In genomic region chr1:68322837-68323687, GRCh38 we compare ENCODE assay signal across 14 cellular contexts.
DNase-seq lines count a peak whose midpoint lies in the region; ATAC-seq, FAIRE-seq and TF ChIP-seq lines count a peak whose summit lies in the region.
"Had no signal": no experiment of that assay in that cellular context is flagged by ENCODE, and none has a peak within 500 bp of the region (broad histone marks: within the 10 kb centered on the region; RNA-seq: fewer than 3 reads in every experiment).

No MANE protein-coding gene starts in this region.

- H4K20me1 ChIP-seq in H1 (replicated peaks in 1 of 2; ENCODE audit: control insufficient read depth in 1 of 2, insufficient read depth in 2 of 2, low read length in 2 of 2): peaks cover 0 to 2% of the 10 kb centered on the region in 2 experiments

- no peak overlapping the region for H2AK5ac ChIP-seq in H1 (ENCODE audit: low read depth, low read length)
- no peak overlapping the region for H2AK5ac ChIP-seq in trophoblast cell (ENCODE audit: low read length)

- POLR2A ChIA-PET in H1 (lab: Charles Lee; ENCODE audit: partially characterized antibody): no interaction called here

- H3K4me2 ChIP-seq in H1 (ENCODE audit: insufficient read depth in 1 of 2, low read depth in 2 of 2, low read length in 2 of 2) (no peak overlapping the region), trophoblast cell (ENCODE audit: low read length) (no peak overlapping the region)

- H3K18ac ChIP-seq in H1 (ENCODE audit: extremely low read depth, low read length) (no peak overlapping the region), trophoblast cell (ENCODE audit: low read length) (peak overlapping the region; percentile 41)

- H2BK120ac ChIP-seq in H1 (replicated peaks; ENCODE audit: low read depth, low read length) (no peak overlapping the region), trophoblast cell (ENCODE audit: insufficient read depth, low read length, poor library complexity) (peak overlapping the region; percentile 60)

- H3K36me3 ChIP-seq in ACC112 (ENCODE audit: insufficient read depth, low read length): no peaks in the 10 kb centered on the region
- H3K36me3 ChIP-seq in H1 (ENCODE audit: control insufficient read depth in 2 of 4, insufficient read depth in 4 of 4, low read length in 3 of 4): no peaks in the 10 kb centered on the region
- no peaks in the 10 kb centered on the region for H3K36me3 ChIP-seq in trophoblast cell (ENCODE audit: control insufficient read depth in 1 of 2, insufficient read depth in 2 of 2, low read length in 2 of 2)
- no peaks in the 10 kb centered on the region for H3K36me3 ChIP-seq in right atrium auricular region

- no peak overlapping the region for H3K27ac Mint-ChIP-seq in T-helper 17 cell
- H3K27ac Mint-ChIP-seq: activated CD4-positive, alpha-beta T cell treated with anti-CD3 and anti-CD28 coated beads for 36 hours; activated naive CD4-positive, alpha-beta T cell treated with anti-CD3 and anti-CD28 coated beads for 36 hours; B cell had no signal

- H4K91ac ChIP-seq in H1 (replicated peaks; ENCODE audit: insufficient read length, low read length) (no peak overlapping the region), trophoblast cell (ENCODE audit: low read depth, low read length) (peak overlapping the region; percentile 55)

- H2AFZ ChIP-seq in ACC112 (ENCODE audit: low read length, unreplicated experiment) (peak overlapping the region; percentile 43), H1 (ENCODE audit: low read length) (0 out of 2 replicates have a peak overlapping the region, but pooled peaks have one; percentile 69), trophoblast cell (ENCODE audit: insufficient read depth, low read length, poor library complexity) (no peak overlapping the region)

- no peak overlapping the region for H3K56ac ChIP-seq in H1 (replicated peaks; ENCODE audit: insufficient read length, low read depth, low read length)

- no peak overlapping the region for H2BK20ac ChIP-seq in H1 (ENCODE audit: low read length)

- H3K4me3 ChIP-seq in ACC112 (ENCODE audit: low read depth, low read length): no peak overlapping the region
- H3K4me3 ChIP-seq in H1 (ENCODE audit: extremely low read depth in 1 of 4, insufficient read depth in 2 of 4, low read depth in 3 of 4, low read length in 4 of 4): no peak overlapping the region
- H3K4me3 ChIP-seq in trophoblast cell (ENCODE audit: low read depth, low read length): no peak overlapping the region
- no peak overlapping the region for H3K4me3 ChIP-seq in right atrium auricular region

- H3K14ac ChIP-seq in H1 (ENCODE audit: insufficient read length) (no peak overlapping the region), trophoblast cell (ENCODE audit: low read length) (peak overlapping the region; percentile 82)

- H4K8ac ChIP-seq in H1 (ENCODE audit: extremely low read depth, insufficient read depth, low read length) (no peak overlapping the region), trophoblast cell (ENCODE audit: low read depth, low read length) (peak overlapping the region; percentile 6)

- TF ChIP-seq EP300 in H1 (IDR thresholded peaks at IDR 0.05; ENCODE audit: borderline replicate concordance in 1 of 2, low read depth in 2 of 2, low read length in 2 of 2): no peak

- H3K79me2 ChIP-seq in ACC112 (ENCODE audit: control insufficient read depth, insufficient read depth, low read length, unreplicated experiment): no peaks in the 10 kb centered on the region
- H3K79me2 ChIP-seq in H1 (ENCODE audit: control insufficient read depth in 1 of 2, insufficient read depth in 2 of 2, low read length in 2 of 2): no peaks in the 10 kb centered on the region
- H3K79me2 ChIP-seq in trophoblast cell (ENCODE audit: control insufficient read depth, insufficient read depth, low read length, poor library complexity): no peaks in the 10 kb centered on the region

- H3K4me1 Mint-ChIP-seq in T-helper 17 cell: peaks cover 2% of the 10 kb centered on the region
- H3K4me1 Mint-ChIP-seq: activated CD4-positive, alpha-beta T cell treated with anti-CD3 and anti-CD28 coated beads for 36 hours; B cell had no signal

- H3K4me1 ChIP-seq in ACC112 (ENCODE audit: control insufficient read depth, insufficient read depth, low read length, unreplicated experiment): peaks cover 18% of the 10 kb centered on the region
- peaks cover 0 to 5% (median 0%) of the 10 kb centered on the region in 4 experiments; a peak in 1 of 7 replicates for H3K4me1 ChIP-seq in H1 (replicated peaks in 1 of 4; ENCODE audit: control insufficient read depth in 3 of 4, insufficient read depth in 4 of 4, low read length in 3 of 4)
- H3K4me1 ChIP-seq in trophoblast cell (ENCODE audit: control insufficient read depth in 1 of 2, insufficient read depth in 2 of 2, low read length in 2 of 2): peaks cover 8 to 19% of the 10 kb centered on the region in 2 experiments
- H3K4me1 ChIP-seq in right atrium auricular region: no peaks in the 10 kb centered on the region

- no peak for FAIRE-seq in H1 (lab: Jason Lieb, UNC)
- FAIRE-seq: islet of Langerhans had no signal

- H3K9me3 ChIP-seq in H1 (ENCODE audit: insufficient read depth in 2 of 2, low read depth in 1 of 2, low read length in 1 of 2) (no peaks in the 10 kb centered on the region), trophoblast cell (ENCODE audit: insufficient read depth, low read depth, low read length) (no peaks in the 10 kb centered on the region), T-helper 17 cell (ENCODE audit: control insufficient read depth, low read length, poor library complexity, severe bottlenecking) (no peaks in the 10 kb centered on the region), right atrium auricular region (no peaks in the 10 kb centered on the region)

- H2BK5ac ChIP-seq in H1 (ENCODE audit: low read depth, low read length) (no peak overlapping the region), trophoblast cell (ENCODE audit: low read depth, low read length, poor library complexity) (peak overlapping the region; percentile 68)

- no peak for TF ChIP-seq RAD21 in H1 (IDR thresholded peaks at IDR 0.05 in 1 of 2, conservative IDR thresholded peaks at IDR 0.05 in 1 of 2; ENCODE audit: low read depth in 2 of 2, low read length in 2 of 2)

- H3K23ac ChIP-seq in H1 (ENCODE audit: insufficient read length): no peak overlapping the region
- no peak overlapping the region for H3K23ac ChIP-seq in trophoblast cell (ENCODE audit: low read length)

- H2BK15ac ChIP-seq in H1 (ENCODE audit: low read length): no peak overlapping the region

- ATAC-seq in T-helper 17 cell: no peak
- no peak for ATAC-seq in HG03108 (IDR thresholded peaks at IDR 0.05; ENCODE audit: unreplicated experiment)
- ATAC-seq: activated CD4-positive, alpha-beta T cell treated with anti-CD3 and anti-CD28 coated beads for 36 hours had no signal

- H3K4ac ChIP-seq in H1 (replicated peaks; ENCODE audit: insufficient read length, low read depth, low read length) (no peak overlapping the region), trophoblast cell (ENCODE audit: low read depth, low read length) (no peak overlapping the region)

- TF ChIP-seq POLR2A in H1 (IDR thresholded peaks at IDR 0.05; ENCODE audit: control extremely low read depth in 1 of 2, low read depth in 2 of 2, low read length in 2 of 2): no peak

- H3K79me1 ChIP-seq in H1 (ENCODE audit: low read depth, low read length) (no peaks in the 10 kb centered on the region), trophoblast cell (ENCODE audit: low read length) (peaks cover 10% of the 10 kb centered on the region)

- H4K5ac ChIP-seq in H1 (ENCODE audit: insufficient read length, low read depth, low read length): no peak overlapping the region

- no peak overlapping the region for H2BK12ac ChIP-seq in H1 (ENCODE audit: low read depth, low read length)
- H2BK12ac ChIP-seq in trophoblast cell (ENCODE audit: low read length): peak overlapping the region; percentile 47

- peak; percentile 62 for DNase-seq in MV-4-11 (lab: John Stamatoyannopoulos, UW)
- DNase-seq in H1 (ENCODE audit: low read depth in 1 of 2, low spot score in 2 of 2): no peak
- peak in 1 of 2 donors; percentile 33 for DNase-seq in trophoblast cell
- no peak for DNase-seq in T-helper 17 cell
- DNase-seq in UCSD-AML1 (lab: John Stamatoyannopoulos, UW; ENCODE audit: unreplicated experiment): no peak
- DNase-seq in right atrium auricular region (ENCODE audit: low spot score): no peak
- DNase-seq: activated CD4-positive, alpha-beta T cell treated with anti-CD3 and anti-CD28 coated beads for 36 hours; activated naive CD4-positive, alpha-beta T cell treated with anti-CD3 and anti-CD28 coated beads for 36 hours; NCI-H2107; SHP77 had no signal

- peaks cover 7% of the 10 kb centered on the region for H3K27me3 Mint-ChIP-seq in T-helper 17 cell
- H3K27me3 Mint-ChIP-seq: activated CD4-positive, alpha-beta T cell treated with anti-CD3 and anti-CD28 coated beads for 36 hours had no signal

- H3K36me3 Mint-ChIP-seq in T-helper 17 cell (ENCODE audit: low read depth): no peaks in the 10 kb centered on the region

- 83% methylated on average over 15 of the region's 15 CpGs; no CpG with 5 or more reads in 1 of the 2 experiments for WGBS in H1 (ENCODE audit: extremely low coverage in 1 of 2, insufficient coverage in 1 of 2, insufficient read length in 1 of 2, insufficient replicate concordance in 2 of 2, low coverage in 1 of 2, low lambda C conversion rate in 2 of 2, missing lambda C conversion rate in 1 of 2), 2 experiments
- WGBS in trophoblast cell (ENCODE audit: extremely low coverage, insufficient coverage, insufficient read length): no CpG with 5 or more reads among the region's 15 CpGs

- no peak overlapping the region for H3K4me3 Mint-ChIP-seq in T-helper 17 cell
- H3K4me3 Mint-ChIP-seq: activated CD4-positive, alpha-beta T cell treated with anti-CD3 and anti-CD28 coated beads for 36 hours; activated naive CD4-positive, alpha-beta T cell treated with anti-CD3 and anti-CD28 coated beads for 36 hours; B cell had no signal

- H4K12ac ChIP-seq in trophoblast cell (ENCODE audit: low read depth, low read length): no peak overlapping the region

- CTCF ChIA-PET in H1 (lab: Charles Lee; ENCODE audit: partially characterized antibody): interaction anchor here (1.1 to 10.3 kb wide), 8 partner anchors 21 to 204 kb away, joined by 3 to 154 read pairs (median 4); no protein-coding TSS in a partner anchor

- H3K27ac ChIP-seq in ACC112 (ENCODE audit: low read depth, low read length) (no peak overlapping the region), H1 (ENCODE audit: low read depth, low read length) (no peak overlapping the region), trophoblast cell (ENCODE audit: low read depth, low read length) (peak overlapping the region; percentile 64), right atrium auricular region (no peak overlapping the region)

- H3K9ac ChIP-seq in H1 (replicated peaks in 1 of 4; ENCODE audit: extremely low read depth in 1 of 4, low read depth in 3 of 4, low read length in 3 of 4): no peak overlapping the region
- no peak overlapping the region for H3K9ac ChIP-seq in trophoblast cell (ENCODE audit: low read length)

- no peaks in the 10 kb centered on the region for H3K27me3 ChIP-seq in ACC112 (ENCODE audit: insufficient read depth, low read length)
- no peaks in the 10 kb centered on the region; a peak in 1 of 7 replicates for H3K27me3 ChIP-seq in H1 (replicated peaks in 1 of 4; ENCODE audit: control insufficient read depth in 3 of 4, extremely low read depth in 1 of 4, insufficient read depth in 3 of 4, low read length in 3 of 4)
- no peaks in the 10 kb centered on the region for H3K27me3 ChIP-seq in trophoblast cell (ENCODE audit: insufficient read depth, low read length)
- no peaks in the 10 kb centered on the region for H3K27me3 ChIP-seq in right atrium auricular region

- H3K23me2 ChIP-seq in H1 (ENCODE audit: low read depth, low read length): no peaks in the 10 kb centered on the region

- TF ChIP-seq CTCF in H1 (IDR thresholded peaks at IDR 0.05; ENCODE audit: control extremely low read depth in 1 of 3, insufficient read depth in 1 of 3, low read depth in 1 of 3, low read length in 3 of 3) (no peak), right atrium auricular region (IDR thresholded peaks at IDR 0.05) (no peak)
